In the genomic region with DNA sequence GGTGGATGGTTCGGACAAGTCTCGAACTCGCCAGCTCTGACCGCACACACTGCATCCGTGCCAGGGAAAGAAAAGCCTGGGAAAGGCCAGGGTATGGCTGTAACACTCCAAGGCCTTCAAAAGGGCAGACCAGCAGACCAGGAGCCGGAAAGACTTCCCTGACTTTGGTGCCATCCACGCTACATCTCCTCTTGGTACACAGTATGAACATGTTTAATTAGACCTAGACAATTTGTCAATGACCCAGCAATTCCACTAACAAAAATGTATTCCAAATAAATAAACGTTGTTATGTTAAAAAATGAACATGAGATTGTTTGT, we compare ENCODE assay signal across 2 cellular contexts.
TF ChIP-seq lines count a peak whose summit lies in the region.

No MANE protein-coding gene starts in this region.

TF ChIP-seq in A549, 52 proteins besides CTCF, POLR2A, EP300 and RAD21:
- TF ChIP-seq KDM5A (IDR thresholded peaks at IDR 0.05): no peak
- TF ChIP-seq PHF8 (IDR thresholded peaks at IDR 0.05; ENCODE audit: borderline replicate concordance, low read depth): 0 out of 2 replicates have a peak, but pooled peaks have one; percentile 54

TF ChIP-seq in IMR-90, 13 proteins besides CTCF, POLR2A, EP300 and RAD21:
- TF ChIP-seq MAZ (IDR thresholded peaks at IDR 0.05; ENCODE audit: borderline replicate concordance, low read depth, low read length) (no peak), MAFK (IDR thresholded peaks at IDR 0.05; ENCODE audit: low read depth, low read length) (no peak), RFX5 (IDR thresholded peaks at IDR 0.05; ENCODE audit: low read depth, low read length) (no peak), NFE2L2 (IDR thresholded peaks at IDR 0.05; ENCODE audit: low read depth, low read length) (no peak), CHD1 (IDR thresholded peaks at IDR 0.05; ENCODE audit: low read depth, low read length) (no peak), SMC3 (IDR thresholded peaks at IDR 0.05; ENCODE audit: low read depth, low read length) (no peak), BHLHE40 (IDR thresholded peaks at IDR 0.05; ENCODE audit: low read depth, low read length) (no peak), CEBPB (IDR thresholded peaks at IDR 0.05; ENCODE audit: low read depth, low read length) (no peak), FOS (IDR thresholded peaks at IDR 0.05; ENCODE audit: low read depth, low read length) (no peak)
- TF ChIP-seq, protein P1, sequence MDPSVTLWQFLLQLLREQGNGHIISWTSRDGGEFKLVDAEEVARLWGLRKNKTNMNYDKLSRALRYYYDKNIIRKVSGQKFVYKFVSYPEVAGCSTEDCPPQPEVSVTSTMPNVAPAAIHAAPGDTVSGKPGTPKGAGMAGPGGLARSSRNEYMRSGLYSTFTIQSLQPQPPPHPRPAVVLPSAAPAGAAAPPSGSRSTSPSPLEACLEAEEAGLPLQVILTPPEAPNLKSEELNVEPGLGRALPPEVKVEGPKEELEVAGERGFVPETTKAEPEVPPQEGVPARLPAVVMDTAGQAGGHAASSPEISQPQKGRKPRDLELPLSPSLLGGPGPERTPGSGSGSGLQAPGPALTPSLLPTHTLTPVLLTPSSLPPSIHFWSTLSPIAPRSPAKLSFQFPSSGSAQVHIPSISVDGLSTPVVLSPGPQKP (IDR thresholded peaks at IDR 0.05; ENCODE audit: borderline replicate concordance, low read depth, low read length): no peak
